ENCODE assay signal across 39 cellular contexts in the genomic region with DNA sequence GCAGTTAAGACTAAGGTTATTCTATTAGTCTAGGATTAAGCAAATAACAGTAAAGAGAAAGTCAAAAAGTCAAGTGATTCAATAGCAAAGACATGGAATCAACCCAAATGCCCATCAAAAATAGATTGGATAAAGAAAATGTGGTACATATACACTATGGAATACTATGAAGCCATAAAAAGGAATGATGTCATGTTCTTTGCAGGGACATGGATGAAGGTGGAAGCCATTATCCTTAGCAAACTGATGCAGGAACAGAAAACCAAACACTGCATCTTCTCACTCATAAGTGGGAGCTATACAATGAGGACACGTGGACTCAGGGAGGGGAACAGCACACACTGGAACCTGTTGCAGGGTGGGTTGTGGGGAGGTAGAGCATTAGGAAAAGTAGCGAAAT. TPM values are rescaled to one million over a fixed set of nuclear protein-coding genes. Genes with fewer than 3 reads are reported as not detected.
"Had no signal": no experiment of that assay in that cellular context is flagged by ENCODE, and none has a peak within 500 bp of the region (broad histone marks: within the 10 kb centered on the region; RNA-seq: fewer than 3 reads in every experiment).

No MANE protein-coding gene starts in this region.

- H3K27me3 Mint-ChIP-seq: activated naive CD4-positive, alpha-beta T cell treated with anti-CD3 and anti-CD28 coated beads, Interleukin-2, amount 10 ng/mL, durations not matched to agents 7 days and 5 days; activated naive CD8-positive, alpha-beta T cell treated with anti-CD3 and anti-CD28 coated beads for 36 hours; activated naive CD8-positive, alpha-beta T cell treated with anti-CD3 and anti-CD28 coated beads, Interleukin-2, amount 10 ng/mL, durations not matched to agents 7 days and 5 days; central memory CD8-positive, alpha-beta T cell had no signal

- H3K36me3 ChIP-seq: adrenal gland, ascending aorta, brain microvascular endothelial cell, breast epithelium, cardiac muscle cell had no signal

- FAIRE-seq: astrocyte, bronchial epithelial cell had no signal

- ATAC-seq: activated naive CD4-positive, alpha-beta T cell treated with anti-CD3 and anti-CD28 coated beads, Interleukin-2, amount 50 U/mL, for 72 hours; activated naive CD8-positive, alpha-beta T cell treated with anti-CD3 and anti-CD28 coated beads, Interleukin-2, amount 50 U/mL, for 24 hours; activated T-cell treated with anti-CD3 and anti-CD28 coated beads, Interleukin-2, amount 50 U/mL, for 4 hours; activated T-cell treated with anti-CD3 and anti-CD28 coated beads, Interleukin-2, amount 50 U/mL, for 72 hours; activated T-helper 17 cell treated with anti-CD3 and anti-CD28 coated beads, Interleukin-2, amount 50 U/mL, for 72 hours; body of pancreas had no signal

- H3K4me3 Mint-ChIP-seq: activated naive CD4-positive, alpha-beta T cell treated with anti-CD3 and anti-CD28 coated beads for 36 hours; activated naive CD4-positive, alpha-beta T cell treated with anti-CD3 and anti-CD28 coated beads, Interleukin-2, amount 10 ng/mL, durations not matched to agents 7 days and 5 days; activated naive CD4-positive, alpha-beta T cell treated with anti-CD3 and anti-CD28 coated beads, Interleukin-2, amount 50 U/mL, for 24 hours; activated naive CD8-positive, alpha-beta T cell; activated naive CD8-positive, alpha-beta T cell treated with anti-CD3 and anti-CD28 coated beads for 36 hours; activated naive CD8-positive, alpha-beta T cell treated with anti-CD3 and anti-CD28 coated beads, Interleukin-2, amount 10 ng/mL, durations not matched to agents 7 days and 5 days; activated naive CD8-positive, alpha-beta T cell treated with anti-CD3 and anti-CD28 coated beads, Interleukin-2, amount 50 U/mL, for 24 hours; activated T-cell treated with anti-CD3 and anti-CD28 coated beads, Interleukin-2, amount 50 U/mL, for 4 hours; activated T-cell treated with anti-CD3 and anti-CD28 coated beads, Interleukin-2, amount 50 U/mL, for 72 hours; activated T-helper 1 cell treated with anti-CD3 and anti-CD28 coated beads, Interleukin-12 subunit alpha, Interleukin-12 subunit beta, Interleukin-2, Interleukin-4 antibody, amounts not matched to agents 30 ng/mL and 10 ng/mL and 1 ng/mL, durations not matched to agents 14 hours and 24 hours and 36 hours; activated T-helper 17 cell treated with anti-CD3 and anti-CD28 coated beads, Interleukin-2, amount 50 U/mL, for 72 hours; brain; central memory CD8-positive, alpha-beta T cell had no signal

- H3K27ac ChIP-seq: adrenal gland, ascending aorta, body of pancreas, brain microvascular endothelial cell, breast epithelium, cardiac muscle cell had no signal

- H3K27me3 ChIP-seq: adrenal gland, ascending aorta, body of pancreas, brain microvascular endothelial cell, cardiac muscle cell had no signal

- H3K27ac Mint-ChIP-seq: activated naive CD4-positive, alpha-beta T cell treated with anti-CD3 and anti-CD28 coated beads for 36 hours; activated naive CD4-positive, alpha-beta T cell treated with anti-CD3 and anti-CD28 coated beads, Interleukin-2, amount 10 ng/mL, durations not matched to agents 7 days and 5 days; activated naive CD4-positive, alpha-beta T cell treated with anti-CD3 and anti-CD28 coated beads, Interleukin-2, amount 50 U/mL, for 24 hours; activated naive CD4-positive, alpha-beta T cell treated with anti-CD3 and anti-CD28 coated beads, Interleukin-2, amount 50 U/mL, for 72 hours; activated naive CD8-positive, alpha-beta T cell; activated naive CD8-positive, alpha-beta T cell treated with anti-CD3 and anti-CD28 coated beads, Interleukin-2, amount 10 ng/mL, durations not matched to agents 7 days and 5 days; activated naive CD8-positive, alpha-beta T cell treated with anti-CD3 and anti-CD28 coated beads, Interleukin-2, amount 50 U/mL, for 24 hours; activated T-cell treated with anti-CD3 and anti-CD28 coated beads, Interleukin-2, amount 50 U/mL, for 72 hours; activated T-helper 1 cell treated with anti-CD3 and anti-CD28 coated beads, Interleukin-12 subunit alpha, Interleukin-12 subunit beta, Interleukin-2, Interleukin-4 antibody, amounts not matched to agents 30 ng/mL and 10 ng/mL and 1 ng/mL, durations not matched to agents 14 hours and 24 hours and 36 hours; activated T-helper 17 cell treated with anti-CD3 and anti-CD28 coated beads, Interleukin-2, amount 50 U/mL, for 72 hours; activated T-helper 2 cell treated with anti-CD3 and anti-CD28 coated beads, Interferon-gamma antibody, Interleukin-2, Interleukin-4, amounts not matched to agents 10 μg/mL and 5 μg/mL and 100 μg/mL, durations not matched to agents 14 hours and 24 hours and 36 hours; brain had no signal

- DNase-seq: activated effector memory CD4-positive, alpha-beta T cell treated with anti-CD3 and anti-CD28 coated beads, Interleukin-2, amount 50 U/mL, for 16 hours; activated effector memory CD4-positive, alpha-beta T cell treated with Interleukin-2 at 50 U/mL for 16 hours; activated gamma-delta T cell; activated gamma-delta T cell treated with Interleukin-2 at 50 U/mL for 16 hours; activated naive CD4-positive, alpha-beta T cell; activated naive CD4-positive, alpha-beta T cell treated with anti-CD3 and anti-CD28 coated beads for 36 hours; activated naive CD4-positive, alpha-beta T cell treated with anti-CD3 and anti-CD28 coated beads, Interleukin-2, amount 10 ng/mL, durations not matched to agents 7 days and 5 days; activated naive CD4-positive, alpha-beta T cell treated with anti-CD3 and anti-CD28 coated beads, Interleukin-2, amount 50 U/mL, for 16 hours; activated naive CD4-positive, alpha-beta T cell treated with Interleukin-2 at 50 U/mL for 16 hours; activated naive CD8-positive, alpha-beta T cell treated with anti-CD3 and anti-CD28 coated beads for 36 hours; activated naive CD8-positive, alpha-beta T cell treated with anti-CD3 and anti-CD28 coated beads, Interleukin-2, amount 10 ng/mL, durations not matched to agents 7 days and 5 days; activated naive CD8-positive, alpha-beta T cell treated with anti-CD3 and anti-CD28 coated beads, Interleukin-2, amount 50 U/mL, for 24 hours; activated T-cell treated with anti-CD3 and anti-CD28 coated beads, Interleukin-2, amount 50 U/mL, for 1 hour; activated T-cell treated with anti-CD3 and anti-CD28 coated beads, Interleukin-2, amount 50 U/mL, for 4 hours; activated T-cell treated with anti-CD3 and anti-CD28 coated beads, Interleukin-2, amount 50 U/mL, for 48 hours; activated T-cell treated with anti-CD3 and anti-CD28 coated beads, Interleukin-2, amount 50 U/mL, for 72 hours; adrenal gland; amniotic stem cell; amygdala; anterior cingulate cortex; aorta; body of pancreas; brain microvascular endothelial cell; central memory CD4-positive, alpha-beta T cell; cerebellar nuclear complex had no signal

- H3K4me3 ChIP-seq: adrenal gland, ascending aorta, body of pancreas, breast epithelium, cardiac muscle cell had no signal

- H3K9me3 Mint-ChIP-seq: activated naive CD4-positive, alpha-beta T cell treated with anti-CD3 and anti-CD28 coated beads for 36 hours; activated naive CD4-positive, alpha-beta T cell treated with anti-CD3 and anti-CD28 coated beads, Interleukin-2, amount 10 ng/mL, durations not matched to agents 7 days and 5 days; activated naive CD4-positive, alpha-beta T cell treated with anti-CD3 and anti-CD28 coated beads, Interleukin-2, amount 50 U/mL, for 24 hours; activated naive CD8-positive, alpha-beta T cell treated with anti-CD3 and anti-CD28 coated beads for 36 hours; activated T-cell treated with anti-CD3 and anti-CD28 coated beads, Interleukin-2, amount 50 U/mL, for 4 hours; activated T-helper 1 cell treated with anti-CD3 and anti-CD28 coated beads, Interleukin-12 subunit alpha, Interleukin-12 subunit beta, Interleukin-2, Interleukin-4 antibody, amounts not matched to agents 30 ng/mL and 10 ng/mL and 1 ng/mL, durations not matched to agents 14 hours and 24 hours and 36 hours; activated T-helper 2 cell treated with anti-CD3 and anti-CD28 coated beads, Interferon-gamma antibody, Interleukin-2, Interleukin-4, amounts not matched to agents 10 μg/mL and 5 μg/mL and 100 μg/mL, durations not matched to agents 14 hours and 24 hours and 36 hours had no signal

- H3K4me1 Mint-ChIP-seq: activated naive CD4-positive, alpha-beta T cell treated with anti-CD3 and anti-CD28 coated beads, Interleukin-2, amount 10 ng/mL, durations not matched to agents 7 days and 5 days; activated naive CD4-positive, alpha-beta T cell treated with anti-CD3 and anti-CD28 coated beads, Interleukin-2, amount 50 U/mL, for 24 hours; activated naive CD8-positive, alpha-beta T cell treated with anti-CD3 and anti-CD28 coated beads for 36 hours; activated naive CD8-positive, alpha-beta T cell treated with anti-CD3 and anti-CD28 coated beads, Interleukin-2, amount 10 ng/mL, durations not matched to agents 7 days and 5 days; activated naive CD8-positive, alpha-beta T cell treated with anti-CD3 and anti-CD28 coated beads, Interleukin-2, amount 50 U/mL, for 24 hours; activated T-helper 17 cell treated with anti-CD3 and anti-CD28 coated beads, Interleukin-2, amount 50 U/mL, for 72 hours; central memory CD8-positive, alpha-beta T cell had no signal

- H3K9me3 ChIP-seq: adrenal gland, ascending aorta, body of pancreas, breast epithelium had no signal

- H3K4me1 ChIP-seq: adrenal gland, ascending aorta, body of pancreas, breast epithelium had no signal

- H3K36me3 Mint-ChIP-seq: activated naive CD4-positive, alpha-beta T cell treated with anti-CD3 and anti-CD28 coated beads, Interleukin-2, amount 10 ng/mL, durations not matched to agents 7 days and 5 days; activated naive CD4-positive, alpha-beta T cell treated with anti-CD3 and anti-CD28 coated beads, Interleukin-2, amount 50 U/mL, for 24 hours; activated naive CD4-positive, alpha-beta T cell treated with anti-CD3 and anti-CD28 coated beads, Interleukin-2, amount 50 U/mL, for 72 hours; activated naive CD8-positive, alpha-beta T cell; activated naive CD8-positive, alpha-beta T cell treated with anti-CD3 and anti-CD28 coated beads for 36 hours; activated naive CD8-positive, alpha-beta T cell treated with anti-CD3 and anti-CD28 coated beads, Interleukin-2, amount 10 ng/mL, durations not matched to agents 7 days and 5 days; brain had no signal

RNA-seq across cellular contexts. Expression of gene UNC13C, which starts 29.0 kb away (rescaled TPM):
- total RNA-seq: activated naive CD4-positive, alpha-beta T cell treated with anti-CD3 and anti-CD28 coated beads for 36 hours; activated naive CD4-positive, alpha-beta T cell treated with anti-CD3 and anti-CD28 coated beads, Interleukin-2, amount 50 U/mL, for 72 hours; activated naive CD8-positive, alpha-beta T cell treated with anti-CD3 and anti-CD28 coated beads for 36 hours; activated naive CD8-positive, alpha-beta T cell treated with anti-CD3 and anti-CD28 coated beads, Interleukin-2, amount 10 ng/mL, durations not matched to agents 7 days and 5 days; activated T-cell treated with anti-CD3 and anti-CD28 coated beads, Interleukin-2, amount 50 U/mL, for 4 hours; activated T-cell treated with anti-CD3 and anti-CD28 coated beads, Interleukin-2, amount 50 U/mL, for 72 hours; activated T-helper 1 cell treated with anti-CD3 and anti-CD28 coated beads, Interleukin-12 subunit alpha, Interleukin-12 subunit beta, Interleukin-2, Interleukin-4 antibody, amounts not matched to agents 30 ng/mL and 10 ng/mL and 1 ng/mL, durations not matched to agents 14 hours and 24 hours and 36 hours; activated T-helper 17 cell treated with anti-CD3 and anti-CD28 coated beads, Interleukin-2, amount 50 U/mL, for 72 hours; activated T-helper 2 cell treated with anti-CD3 and anti-CD28 coated beads, Interferon-gamma antibody, Interleukin-2, Interleukin-4, amounts not matched to agents 10 μg/mL and 5 μg/mL and 100 μg/mL, durations not matched to agents 14 hours and 24 hours and 36 hours; body of pancreas had no signal
- polyA plus RNA-seq: adipose tissue, cardiac muscle cell had no signal
